In genomic region chr3:64392001-64392400, GRCh38 we compare ENCODE assay signal across 21 cellular contexts.
"Had no signal": no experiment of that assay in that cellular context is flagged by ENCODE, and none has a peak within 500 bp of the region (broad histone marks: within the 10 kb centered on the region; RNA-seq: fewer than 3 reads in every experiment).

No MANE protein-coding gene starts in this region.

- H3K27ac Mint-ChIP-seq: activated CD8-positive, alpha-beta T cell treated with anti-CD3 and anti-CD28 coated beads, Interleukin-2, amount 10 ng/mL, durations not matched to agents 7 days and 5 days; activated naive CD8-positive, alpha-beta T cell; effector memory CD8-positive, alpha-beta T cell; memory B cell; WTC11 had no signal

- H3K9me3 Mint-ChIP-seq: effector memory CD8-positive, alpha-beta T cell; memory B cell; WTC11 had no signal

- H3K4me3 ChIP-seq: breast epithelium, ovary, sigmoid colon, SK-N-MC, stomach, thoracic aorta, upper lobe of right lung had no signal

- ATAC-seq: activated CD8-positive, alpha-beta T cell treated with anti-CD3 and anti-CD28 coated beads, Interleukin-2, amount 10 ng/mL, durations not matched to agents 7 days and 5 days; effector memory CD8-positive, alpha-beta T cell; left ventricle myocardium superior; upper lobe of right lung; WTC11 had no signal

- H3K27me3 ChIP-seq: breast epithelium, ovary, sigmoid colon, stomach, upper lobe of right lung had no signal

- H3K27ac ChIP-seq: breast epithelium, ovary, SK-N-MC, stomach, thoracic aorta, upper lobe of right lung had no signal

- H3K9me3 ChIP-seq: breast epithelium, ovary, sigmoid colon, stomach, thoracic aorta, upper lobe of right lung had no signal

- H3K4me3 Mint-ChIP-seq: activated CD8-positive, alpha-beta T cell treated with anti-CD3 and anti-CD28 coated beads, Interleukin-2, amount 10 ng/mL, durations not matched to agents 7 days and 5 days; activated naive CD8-positive, alpha-beta T cell; effector memory CD8-positive, alpha-beta T cell; memory B cell; neural crest cell; WTC11 had no signal

- H3K4me1 ChIP-seq: breast epithelium, stomach, upper lobe of right lung had no signal

- H3K36me3 Mint-ChIP-seq: activated naive CD8-positive, alpha-beta T cell; memory B cell; WTC11 had no signal

- H3K27me3 Mint-ChIP-seq: activated naive CD8-positive, alpha-beta T cell had no signal

- DNase-seq: activated CD4-positive, alpha-beta T cell treated with anti-CD3 and anti-CD28 coated beads for 48 hours; activated CD8-positive, alpha-beta memory T cell treated with anti-CD3 and anti-CD28 coated beads, Interleukin-2, amount 50 U/mL, for 4 hours; activated CD8-positive, alpha-beta T cell treated with anti-CD3 and anti-CD28 coated beads, Interleukin-2, amount 10 ng/mL, durations not matched to agents 7 days and 5 days; activated effector memory CD4-positive, alpha-beta T cell treated with anti-CD3 and anti-CD28 coated beads, Interleukin-2, amount 50 U/mL, for 16 hours; activated T-cell treated with anti-CD3 and anti-CD28 coated beads, Interleukin-2, amount 50 U/mL, for 48 hours; dermis blood vessel endothelial cell; effector memory CD8-positive, alpha-beta T cell; hypothalamus; left ventricle myocardium superior; ovary; sigmoid colon; stimulated activated CD4-positive, alpha-beta T cell treated with anti-CD3 and anti-CD28 coated beads, Interleukin-1b, Interleukin-23, amount 100 ng/mL, for 48 hours; stomach; upper lobe of right lung had no signal

- H3K36me3 ChIP-seq: breast epithelium, ovary, sigmoid colon, stomach, thoracic aorta, upper lobe of right lung had no signal
